1 cellular context compared by ENCODE assay signal in the genomic region with DNA sequence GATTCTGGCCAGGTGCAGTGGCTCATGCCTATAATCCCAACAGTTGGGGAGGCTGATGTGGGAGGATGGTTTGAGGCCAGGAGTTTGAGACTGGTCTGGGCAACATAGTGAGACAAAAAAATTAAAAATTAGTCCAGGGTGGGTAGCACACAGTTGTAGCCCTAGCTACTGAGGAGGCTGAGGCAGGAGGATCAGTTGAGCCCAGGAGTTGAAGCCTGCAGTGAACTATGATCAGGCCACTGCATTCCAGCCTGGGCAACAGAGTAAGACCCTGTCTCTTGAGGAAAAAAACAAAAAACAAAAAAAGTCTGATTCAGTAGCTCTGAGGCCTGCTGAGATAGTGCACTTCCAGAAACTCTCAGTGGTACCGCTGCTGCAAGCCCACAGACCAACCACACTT.
A peak's percentile ranks its signal among the peaks of the same experiment; 100 is the strongest.
TF ChIP-seq lines count a peak whose summit lies in the region.

No MANE protein-coding gene starts in this region.

TF ChIP-seq in HepG2, 621 proteins besides CTCF, POLR2A, EP300 and RAD21:
- TF ChIP-seq HES4 (CRISPR knock-in tag; IDR thresholded peaks at IDR 0.05; ENCODE audit: borderline replicate concordance) (no peak), NR2F6 (IDR thresholded peaks at IDR 0.05) (no peak), NR2F6 (CRISPR knock-in tag; IDR thresholded peaks at IDR 0.05) (no peak), TEAD2 (CRISPR knock-in tag; IDR thresholded peaks at IDR 0.05) (no peak), SP4 (CRISPR knock-in tag; IDR thresholded peaks at IDR 0.05) (no peak), ZBTB40 (IDR thresholded peaks at IDR 0.05) (no peak), ZBTB40 (CRISPR knock-in tag; IDR thresholded peaks at IDR 0.05) (no peak), BCL3 (CRISPR knock-in tag; IDR thresholded peaks at IDR 0.05) (no peak), SIX1 (CRISPR knock-in tag; IDR thresholded peaks at IDR 0.05; ENCODE audit: borderline replicate concordance) (no peak), RBAK (CRISPR knock-in tag; IDR thresholded peaks at IDR 0.05) (no peak), ZNF121 (CRISPR knock-in tag; IDR thresholded peaks at IDR 0.05) (peak; percentile 57; the same call in 1 of the 2 replicates), ZKSCAN8 (CRISPR knock-in tag; IDR thresholded peaks at IDR 0.05; ENCODE audit: borderline replicate concordance) (no peak), PRPF4 (IDR thresholded peaks at IDR 0.05; ENCODE audit: low read depth, low read length, poor library complexity, severe bottlenecking) (no peak), MEIS2 (CRISPR knock-in tag; IDR thresholded peaks at IDR 0.05) (no peak), ZNF225 (CRISPR knock-in tag; IDR thresholded peaks at IDR 0.05) (no peak), FIP1L1 (IDR thresholded peaks at IDR 0.05; ENCODE audit: borderline replicate concordance, insufficient read depth, low read depth, low read length) (no peak)
- TF ChIP-seq, protein P1, sequence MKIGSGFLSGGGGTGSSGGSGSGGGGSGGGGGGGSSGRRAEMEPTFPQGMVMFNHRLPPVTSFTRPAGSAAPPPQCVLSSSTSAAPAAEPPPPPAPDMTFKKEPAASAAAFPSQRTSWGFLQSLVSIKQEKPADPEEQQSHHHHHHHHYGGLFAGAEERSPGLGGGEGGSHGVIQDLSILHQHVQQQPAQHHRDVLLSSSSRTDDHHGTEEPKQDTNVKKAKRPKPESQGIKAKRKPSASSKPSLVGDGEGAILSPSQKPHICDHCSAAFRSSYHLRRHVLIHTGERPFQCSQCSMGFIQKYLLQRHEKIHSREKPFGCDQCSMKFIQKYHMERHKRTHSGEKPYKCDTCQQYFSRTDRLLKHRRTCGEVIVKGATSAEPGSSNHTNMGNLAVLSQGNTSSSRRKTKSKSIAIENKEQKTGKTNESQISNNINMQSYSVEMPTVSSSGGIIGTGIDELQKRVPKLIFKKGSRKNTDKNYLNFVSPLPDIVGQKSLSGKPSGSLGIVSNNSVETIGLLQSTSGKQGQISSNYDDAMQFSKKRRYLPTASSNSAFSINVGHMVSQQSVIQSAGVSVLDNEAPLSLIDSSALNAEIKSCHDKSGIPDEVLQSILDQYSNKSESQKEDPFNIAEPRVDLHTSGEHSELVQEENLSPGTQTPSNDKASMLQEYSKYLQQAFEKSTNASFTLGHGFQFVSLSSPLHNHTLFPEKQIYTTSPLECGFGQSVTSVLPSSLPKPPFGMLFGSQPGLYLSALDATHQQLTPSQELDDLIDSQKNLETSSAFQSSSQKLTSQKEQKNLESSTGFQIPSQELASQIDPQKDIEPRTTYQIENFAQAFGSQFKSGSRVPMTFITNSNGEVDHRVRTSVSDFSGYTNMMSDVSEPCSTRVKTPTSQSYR (CRISPR knock-in tag; IDR thresholded peaks at IDR 0.05; ENCODE audit: borderline replicate concordance): no peak
- TF ChIP-seq, protein P2, sequence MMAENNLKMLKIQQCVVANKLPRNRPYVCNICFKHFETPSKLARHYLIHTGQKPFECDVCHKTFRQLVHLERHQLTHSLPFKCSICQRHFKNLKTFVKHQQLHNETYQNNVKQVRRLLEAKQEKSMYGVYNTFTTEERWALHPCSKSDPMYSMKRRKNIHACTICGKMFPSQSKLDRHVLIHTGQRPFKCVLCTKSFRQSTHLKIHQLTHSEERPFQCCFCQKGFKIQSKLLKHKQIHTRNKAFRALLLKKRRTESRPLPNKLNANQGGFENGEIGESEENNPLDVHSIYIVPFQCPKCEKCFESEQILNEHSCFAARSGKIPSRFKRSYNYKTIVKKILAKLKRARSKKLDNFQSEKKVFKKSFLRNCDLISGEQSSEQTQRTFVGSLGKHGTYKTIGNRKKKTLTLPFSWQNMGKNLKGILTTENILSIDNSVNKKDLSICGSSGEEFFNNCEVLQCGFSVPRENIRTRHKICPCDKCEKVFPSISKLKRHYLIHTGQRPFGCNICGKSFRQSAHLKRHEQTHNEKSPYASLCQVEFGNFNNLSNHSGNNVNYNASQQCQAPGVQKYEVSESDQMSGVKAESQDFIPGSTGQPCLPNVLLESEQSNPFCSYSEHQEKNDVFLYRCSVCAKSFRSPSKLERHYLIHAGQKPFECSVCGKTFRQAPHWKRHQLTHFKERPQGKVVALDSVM (CRISPR knock-in tag; IDR thresholded peaks at IDR 0.05): peak; percentile 65
